ENCODE assay signal across 27 cellular contexts in the genomic region with DNA sequence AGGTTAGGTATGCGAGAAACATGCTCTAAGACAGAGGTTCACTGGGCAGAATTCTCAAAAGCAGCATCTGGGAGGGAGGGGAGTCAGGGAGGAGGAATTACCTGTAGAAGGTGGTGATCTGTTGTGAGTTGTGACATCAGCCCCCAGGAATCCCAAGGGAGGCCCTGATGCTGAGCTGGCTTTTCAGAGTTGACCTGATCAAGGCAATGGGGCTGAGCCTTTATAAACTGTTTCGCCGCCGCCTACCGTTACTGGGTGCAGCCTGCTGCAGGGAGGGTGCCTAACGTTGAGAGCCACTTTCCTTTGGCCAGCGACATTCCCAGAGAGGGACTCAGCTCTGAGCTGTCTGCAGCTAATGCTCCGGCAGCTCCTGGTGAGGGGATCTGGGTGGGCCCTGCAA.
"Had no signal": no experiment of that assay in that cellular context is flagged by ENCODE, and none has a peak within 500 bp of the region (broad histone marks: within the 10 kb centered on the region; RNA-seq: fewer than 3 reads in every experiment).

No MANE protein-coding gene starts in this region.

- H3K27me3 Mint-ChIP-seq: activated naive CD8-positive, alpha-beta T cell treated with anti-CD3 and anti-CD28 coated beads for 36 hours; naive thymus-derived CD4-positive, alpha-beta T cell; stimulated activated naive CD8-positive, alpha-beta T cell treated with anti-CD3 and anti-CD28 coated beads, Interleukin-15, Interleukin-2, amounts not matched to agents 100 ng/mL and 50 ng/mL, for 24 hours had no signal

- H3K4me1 ChIP-seq: adrenal gland, ascending aorta, esophagus squamous epithelium, spleen, upper lobe of left lung, vagina had no signal

- H3K27ac ChIP-seq: adrenal gland, ascending aorta, esophagus squamous epithelium, spleen, upper lobe of left lung, vagina, WERI-Rb-1 had no signal

- H3K36me3 Mint-ChIP-seq: activated naive CD8-positive, alpha-beta T cell treated with anti-CD3 and anti-CD28 coated beads for 36 hours; naive thymus-derived CD4-positive, alpha-beta T cell had no signal

- H3K4me1 Mint-ChIP-seq: activated naive CD8-positive, alpha-beta T cell treated with anti-CD3 and anti-CD28 coated beads for 36 hours; naive thymus-derived CD4-positive, alpha-beta T cell had no signal

- H3K27me3 ChIP-seq: adrenal gland, ascending aorta, esophagus squamous epithelium, upper lobe of left lung, vagina had no signal

- H3K4me3 Mint-ChIP-seq: activated naive CD8-positive, alpha-beta T cell treated with anti-CD3 and anti-CD28 coated beads for 36 hours; naive thymus-derived CD4-positive, alpha-beta T cell; stimulated activated naive CD8-positive, alpha-beta T cell treated with anti-CD3 and anti-CD28 coated beads, Interleukin-15, Interleukin-2, amounts not matched to agents 100 ng/mL and 50 ng/mL, for 24 hours; T-helper 1 cell treated with Interleukin-12 subunit alpha and Interleukin-12 subunit beta and Interleukin-4 antibody, amounts not matched to agents 30 μg/mL and 1 μg/mL, for 36 hours had no signal

- DNase-seq: activated CD4-positive, alpha-beta T cell treated with anti-CD3 and anti-CD28 coated beads for 48 hours; activated CD4-positive, alpha-beta T cell treated with anti-CD3 and anti-CD28 coated beads, Interleukin-2, amount 50 U/mL, for 48 hours; activated CD8-positive, alpha-beta memory T cell treated with anti-CD3 and anti-CD28 coated beads for 24 hours; activated effector memory CD4-positive, alpha-beta T cell treated with Interleukin-2 at 50 U/mL for 16 hours; activated naive CD4-positive, alpha-beta T cell treated with Interleukin-2 at 50 U/mL for 16 hours; activated naive CD8-positive, alpha-beta T cell treated with anti-CD3 and anti-CD28 coated beads for 36 hours; adrenal gland; caudate nucleus; esophagus squamous epithelium; foreskin melanocyte; kidney; left colon; mammary epithelial cell; midbrain; naive thymus-derived CD4-positive, alpha-beta T cell; occipital lobe; right cardiac atrium; spleen; stimulated activated CD4-positive, alpha-beta T cell treated with anti-CD3 and anti-CD28 coated beads, Interleukin-2, amount 100 ng/mL, for 48 hours; T-helper 9 cell; upper lobe of left lung; WERI-Rb-1 had no signal

- H3K36me3 ChIP-seq: adrenal gland, ascending aorta, esophagus squamous epithelium, spleen, upper lobe of left lung, vagina, WERI-Rb-1 had no signal

- ATAC-seq: activated CD4-positive, CD25-positive, alpha-beta regulatory T cell treated with anti-CD3 and anti-CD28 coated beads, Interleukin-2, amount 50 U/mL, for 24 hours; left colon; naive thymus-derived CD4-positive, alpha-beta T cell; right cardiac atrium had no signal

- H3K4me3 ChIP-seq: adrenal gland, ascending aorta, esophagus squamous epithelium, spleen, upper lobe of left lung, vagina had no signal

- H3K9me3 Mint-ChIP-seq: activated naive CD8-positive, alpha-beta T cell treated with anti-CD3 and anti-CD28 coated beads for 36 hours had no signal

- H3K27ac Mint-ChIP-seq: activated naive CD8-positive, alpha-beta T cell treated with anti-CD3 and anti-CD28 coated beads for 36 hours; naive thymus-derived CD4-positive, alpha-beta T cell; stimulated activated naive CD8-positive, alpha-beta T cell treated with anti-CD3 and anti-CD28 coated beads, Interleukin-15, Interleukin-2, amounts not matched to agents 100 ng/mL and 50 ng/mL, for 24 hours; T-helper 1 cell treated with Interleukin-12 subunit alpha and Interleukin-12 subunit beta and Interleukin-4 antibody, amounts not matched to agents 30 μg/mL and 1 μg/mL, for 36 hours had no signal

- H3K9me3 ChIP-seq: adrenal gland, ascending aorta, esophagus squamous epithelium, spleen, upper lobe of left lung, vagina had no signal
